In the genomic region with DNA sequence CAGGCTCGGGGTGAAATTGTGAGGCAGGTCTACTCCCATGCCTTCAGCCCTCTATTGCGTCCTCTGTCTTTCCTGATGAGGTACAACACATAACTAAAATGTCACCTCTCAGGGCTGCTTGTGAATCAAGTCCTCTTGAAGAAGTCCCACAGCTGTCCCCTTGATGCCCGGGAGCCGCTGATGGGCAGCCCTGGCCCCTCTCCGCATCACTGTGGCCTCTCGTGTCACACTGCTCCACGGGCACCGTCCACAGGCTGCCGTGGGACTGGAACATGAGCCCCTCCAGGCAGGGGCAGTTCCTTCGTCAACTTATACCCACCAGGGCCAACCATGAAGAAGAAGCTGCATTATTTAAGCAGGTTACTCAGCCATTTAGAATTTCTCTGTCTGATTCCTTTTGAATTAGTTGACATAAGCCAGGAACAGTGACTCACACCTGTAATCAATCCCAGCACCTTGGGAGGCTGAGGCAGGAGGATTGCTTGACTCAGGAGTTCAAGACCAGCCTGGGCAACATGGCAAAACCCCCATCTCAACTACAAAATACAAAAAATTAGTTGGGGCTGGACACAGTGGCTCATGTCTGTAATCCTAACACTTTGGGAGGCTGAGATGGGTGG, we compare ENCODE assay signal across 18 cellular contexts. TPM values are rescaled to one million over a fixed set of nuclear protein-coding genes. Genes with fewer than 3 reads are reported as not detected.
DNase-seq lines count a peak whose midpoint lies in the region; ATAC-seq and TF ChIP-seq lines count a peak whose summit lies in the region.
"Had no signal": no experiment of that assay in that cellular context is flagged by ENCODE, and none has a peak within 500 bp of the region (broad histone marks: within the 10 kb centered on the region; RNA-seq: fewer than 3 reads in every experiment).

No MANE protein-coding gene starts in this region.

- TF ChIP-seq POLR2A in spleen (IDR thresholded peaks at IDR 0.05) (no peak), gastrocnemius medialis (IDR thresholded peaks at IDR 0.05) (no peak)

- no peaks in the 10 kb centered on the region for H3K9me3 ChIP-seq in GM23248 (ENCODE audit: low read depth)
- H3K9me3 ChIP-seq in spleen, result peaks cover 7 to 38% (median 31%) of the 10 kb centered on the region in 8 donors
- H3K9me3 ChIP-seq in gastrocnemius medialis, result no peaks in the 10 kb centered on the region
- H3K9me3 ChIP-seq: BE2C had no signal

- in situ Hi-C loops in GM23248 (cut with MboI), result no loop called here
- in situ Hi-C loops in gastrocnemius medialis (cut with MboI; ENCODE audit: low sequenced_read_pairs in 4 of 4), result no loop called here

- H3K79me2 ChIP-seq in GM23248 (ENCODE audit: insufficient read depth), result no peaks in the 10 kb centered on the region

- no peak overlapping the region for H2AFZ ChIP-seq in GM23248

- H3K4me1 ChIP-seq in GM23248 (ENCODE audit: insufficient read depth) (no peaks in the 10 kb centered on the region), foreskin keratinocyte (no peaks in the 10 kb centered on the region), spleen (peaks cover 0 to 5% (median 0%) of the 10 kb centered on the region in 6 donors), gastrocnemius medialis (no peaks in the 10 kb centered on the region)
- H3K4me1 ChIP-seq: BE2C had no signal

- H3K4me3 ChIP-seq in GM23248 (no peak overlapping the region), spleen (no peak overlapping the region), gastrocnemius medialis (no peak overlapping the region)
- H3K4me3 ChIP-seq: GM12878 had no signal

- DNase-seq in GM23248 (peak; percentile 32), M059J (ENCODE audit: low read depth) (peak; percentile 48), foreskin keratinocyte (peak in 1 of 2 donors; percentile 46), spleen (peak; percentile 57), gastrocnemius medialis (no peak), NCI-H128 (lab: John Stamatoyannopoulos, UW; ENCODE audit: unreplicated experiment) (no peak)
- DNase-seq in activated effector memory CD4-positive, alpha-beta T cell treated with anti-CD3 and anti-CD28 coated beads, Interleukin-2, amount 50 U/mL, for 16 hours, result no peak
- DNase-seq: BE2C; Calu3; CD4-positive, alpha-beta T cell; HCEC 1CT; NCI-H1417; NCI-H1930; NCI-H446; NCI-H774; SHP77 treated with DMSO at 0.1 percent for 48 hours had no signal

- ATAC-seq in foreskin keratinocyte, result peak; percentile 43
- ATAC-seq in gastrocnemius medialis, result no peak
- ATAC-seq: GM12878 had no signal

- WGBS in GM23248 (ENCODE audit: low coverage in 1 of 2, low lambda C conversion rate in 2 of 2, missing lambda C conversion rate in 2 of 2), 2 experiments, result 67 to 69% methylated on average over 10 of the region's 10 CpGs
- 87 to 92% (median 92%) methylated on average over 10 of the region's 10 CpGs for WGBS in spleen, 5 donors

- H3K27me3 ChIP-seq in GM23248 (replicated peaks; ENCODE audit: insufficient read depth) (peaks cover 32% of the 10 kb centered on the region), foreskin keratinocyte (peaks cover 15% of the 10 kb centered on the region), spleen (replicated peaks in 1 of 7) (peaks cover 0 to 71% (median 37%) of the 10 kb centered on the region in 7 donors), gastrocnemius medialis (peaks cover 20 to 41% (median 25%) of the 10 kb centered on the region in 3 donors)

- TF ChIP-seq CTCF in foreskin keratinocyte (conservative IDR thresholded peaks at IDR 0.05) (no peak), spleen (IDR thresholded peaks at IDR 0.05 in 8 of 11, conservative IDR thresholded peaks at IDR 0.05 in 3 of 11) (no peak), gastrocnemius medialis (IDR thresholded peaks at IDR 0.05 in 4 of 5, conservative IDR thresholded peaks at IDR 0.05 in 1 of 5) (no peak)

- intact Hi-C loops in spleen (cut with DNase I; ENCODE audit: low total_unique reads) (no loop called here), gastrocnemius medialis (cut with DNase I; ENCODE audit: low total_unique reads) (no loop called here)

- no peak overlapping the region for H3K27ac ChIP-seq in GM23248
- H3K27ac ChIP-seq in foreskin keratinocyte, result no peak overlapping the region
- H3K27ac ChIP-seq in spleen, result no peak overlapping the region
- H3K27ac ChIP-seq in gastrocnemius medialis, result no peak overlapping the region
- H3K27ac ChIP-seq: HL-60 had no signal

- H4K20me1 ChIP-seq in GM23248 (ENCODE audit: insufficient read depth), result no peaks in the 10 kb centered on the region

- H3K9me2 ChIP-seq in GM23248 (ENCODE audit: insufficient read depth), result no peaks in the 10 kb centered on the region

- H3K9ac ChIP-seq in GM23248, result no peak overlapping the region

- H3K36me3 ChIP-seq in GM23248 (ENCODE audit: low read depth), result no peaks in the 10 kb centered on the region
- no peaks in the 10 kb centered on the region for H3K36me3 ChIP-seq in spleen
- H3K36me3 ChIP-seq in gastrocnemius medialis, result no peaks in the 10 kb centered on the region
- H3K36me3 ChIP-seq: BE2C had no signal

- no peak overlapping the region for H3K4me2 ChIP-seq in GM23248 (ENCODE audit: unreplicated experiment)

- H3F3A ChIP-seq in GM23248 (ENCODE audit: insufficient read depth), result no peaks in the 10 kb centered on the region

RNA-seq across cellular contexts. Expression of gene UBE3C, which starts 58.5 kb away (rescaled TPM):
- total RNA-seq in GM23248 (2014; rRNA removed; shearing (Covaris generic)), result 92.4 and 92.7 TPM in 2 replicates
- polyA plus RNA-seq in GM23248 (2016; fragmentation: Nextera tagmentation; extraction: Ambion mirVana), result 30.8 and 32.1 TPM in 2 replicates
- 47.1 and 72.7 TPM in 2 replicates for total RNA-seq in M059J (2014; rRNA removed; shearing (Covaris generic))
- 94.4 and 100 TPM in 2 replicates for total RNA-seq in foreskin keratinocyte
- 30.4 and 34.6 TPM in 2 replicates for polyA plus RNA-seq in foreskin keratinocyte
- total RNA-seq in spleen, result 10 to 100 TPM; 47.2 to 81.6 (median 69.1) TPM
- polyA plus RNA-seq in spleen, result 10 to 100 TPM in 2 of 3 donors, 1 to 10 TPM in 1; 9.7 to 17.5 (median 10.6) TPM
- total RNA-seq in gastrocnemius medialis, result 100 to 1,000 TPM in 1 of 4 donors, 10 to 100 TPM in 3; 64.4 to 123 (median 76.3) TPM

Comparison
In these comparisons a context has a peak if more than half of its experiments do, and no peak if none do; other contexts are left out.
1. DNase-seq: peak in GM23248 (single experiment), M059J (single experiment) and spleen (single experiment); none in gastrocnemius medialis (0 of 2), NCI-H128 (single experiment) and activated effector memory CD4-positive, alpha-beta T cell treated with anti-CD3 and anti-CD28 coated beads, Interleukin-2, amount 50 U/mL, for 16 hours (single experiment).